8 cellular contexts compared by ENCODE assay signal in the genomic region with DNA sequence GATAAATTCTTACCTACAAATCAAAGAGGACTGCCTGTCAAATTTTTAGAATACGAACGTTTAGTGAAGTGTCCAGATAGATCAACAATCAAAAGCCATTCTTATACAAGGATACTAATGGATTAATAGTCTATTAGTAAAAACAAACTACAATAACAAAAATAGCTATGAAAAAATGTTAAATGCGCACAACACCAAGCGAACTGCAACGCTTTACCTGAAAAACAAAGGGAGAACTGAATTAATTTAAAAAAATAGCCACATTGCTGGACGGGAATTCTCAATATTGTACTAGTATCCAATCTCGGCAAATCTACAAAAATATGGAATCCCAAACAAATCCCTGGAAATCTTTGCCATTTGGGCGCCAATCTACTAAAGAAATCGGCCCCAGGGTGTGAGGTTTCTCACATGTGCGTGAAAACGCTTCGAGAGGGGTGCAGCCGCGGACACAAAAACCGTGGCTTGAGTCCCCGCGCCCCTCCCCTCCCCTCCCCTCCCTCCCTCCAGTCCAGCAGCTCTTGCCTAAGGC. TPM values are rescaled to one million over a fixed set of nuclear protein-coding genes. Genes with fewer than 3 reads are reported as not detected.
A peak's percentile ranks its signal among the peaks of the same experiment; 100 is the strongest.
DNase-seq lines count a peak whose midpoint lies in the region; ATAC-seq and TF ChIP-seq lines count a peak whose summit lies in the region.

No MANE protein-coding gene starts in this region.

- 6 to 8% methylated on average over 12 to 17 of the region's 17 CpGs for WGBS in GM23248 (ENCODE audit: low coverage in 1 of 2, low lambda C conversion rate in 2 of 2, missing lambda C conversion rate in 2 of 2), 2 experiments
- WGBS in SK-N-SH (ENCODE audit: low lambda C conversion rate): 6% methylated on average over 14 of the region's 17 CpGs

- H3K27ac ChIP-seq in GM23248 (peak overlapping the region; percentile 85), SK-N-SH (ENCODE audit: low read depth in 2 of 2, low read length in 1 of 2) (peak overlapping the region; percentile 90 to 97), rectal smooth muscle tissue (ENCODE audit: low read depth, low read length) (peak overlapping the region; percentile 96)

- no peaks in the 10 kb centered on the region for H3K9me3 ChIP-seq in GM23248 (ENCODE audit: low read depth)
- no peaks in the 10 kb centered on the region for H3K9me3 ChIP-seq in SK-N-SH

- H3K4me3 ChIP-seq in GM23248 (peak overlapping the region; percentile 74), SK-N-SH (ENCODE audit: low read depth in 2 of 2, low read length in 1 of 2) (peak overlapping the region; percentile 80 to 82), fibroblast of mammary gland (ENCODE audit: control insufficient read depth, low read depth, low read length) (peak overlapping the region; percentile 88), rectal smooth muscle tissue (ENCODE audit: low read length) (peak overlapping the region; percentile 85)

- H2AFZ ChIP-seq in GM23248: peak overlapping the region; percentile 95
- H2AFZ ChIP-seq in SK-N-SH (ENCODE audit: low read depth): peak overlapping the region; percentile 95

- peaks cover 44% of the 10 kb centered on the region for H3F3A ChIP-seq in GM23248 (ENCODE audit: insufficient read depth)
- peaks cover 20% of the 10 kb centered on the region for H3F3A ChIP-seq in SK-N-SH (replicated peaks; ENCODE audit: insufficient read depth)

- no peak for TF ChIP-seq RAD21 in SK-N-SH (IDR thresholded peaks at IDR 0.05; ENCODE audit: low read length)

- peaks cover 31% of the 10 kb centered on the region for H3K4me1 ChIP-seq in GM23248 (ENCODE audit: insufficient read depth)
- peaks cover 0 to 6% of the 10 kb centered on the region in 2 experiments; a peak in 2 of 4 replicates for H3K4me1 ChIP-seq in SK-N-SH (ENCODE audit: control insufficient read depth in 1 of 2, insufficient read depth in 2 of 2, low read depth in 1 of 2, low read length in 1 of 2)
- peaks cover 2% of the 10 kb centered on the region for H3K4me1 ChIP-seq in rectal smooth muscle tissue (ENCODE audit: control insufficient read depth, insufficient read depth, low read length)

- H3K4me2 ChIP-seq in GM23248 (ENCODE audit: unreplicated experiment): peak overlapping the region; percentile 87
- peak overlapping the region; percentile 81 for H3K4me2 ChIP-seq in SK-N-SH

- in situ Hi-C loops in GM23248 (cut with MboI): no loop called here

- TF ChIP-seq CTCF in SK-N-SH (IDR thresholded peaks at IDR 0.05): no peak
- no peak for TF ChIP-seq CTCF in fibroblast of mammary gland (conservative IDR thresholded peaks at IDR 0.05; ENCODE audit: control insufficient read depth, insufficient read depth, low read depth, low read length)

- ATAC-seq in HG03196 (IDR thresholded peaks at IDR 0.05; ENCODE audit: unreplicated experiment): no peak

- CTCF ChIA-PET in SK-N-SH (lab: Yijun Ruan, JAX): interaction anchor here (0.6 to 1.5 kb wide), 4 partner anchors 87 to 273 kb away, joined by 3 to 4 read pairs (median 3); no protein-coding TSS in a partner anchor

- POLR2A ChIA-PET in SK-N-SH (lab: Yijun Ruan, JAX): interaction anchor here (0.8 kb wide), 1 partner anchor 56 kb away, joined by 3 read pairs; the partner anchor contains the start of gene TRAF5

- H3K27me3 ChIP-seq in GM23248 (replicated peaks; ENCODE audit: insufficient read depth): no peaks in the 10 kb centered on the region
- H3K27me3 ChIP-seq in SK-N-SH (ENCODE audit: insufficient read depth): no peaks in the 10 kb centered on the region
- no peaks in the 10 kb centered on the region for H3K27me3 ChIP-seq in rectal smooth muscle tissue (ENCODE audit: control insufficient read depth, insufficient read depth, low read length)

- H3K9me2 ChIP-seq in GM23248 (ENCODE audit: insufficient read depth) (no peaks in the 10 kb centered on the region), SK-N-SH (no peaks in the 10 kb centered on the region)

- H4K20me1 ChIP-seq in GM23248 (ENCODE audit: insufficient read depth) (no peaks in the 10 kb centered on the region), SK-N-SH (ENCODE audit: insufficient read depth) (no peaks in the 10 kb centered on the region)

- H3K9ac ChIP-seq in GM23248 (peak overlapping the region; percentile 85), SK-N-SH (peak overlapping the region; percentile 89), rectal smooth muscle tissue (ENCODE audit: low read length) (no peak overlapping the region)

- TF ChIP-seq EP300 in SK-N-SH (IDR thresholded peaks at IDR 0.05; ENCODE audit: borderline replicate concordance in 1 of 2, low read depth in 1 of 2, low read length in 1 of 2): 0 out of 4 replicates have a peak, but pooled peaks of 1 of the 2 experiments have one; percentile 3

- no peaks in the 10 kb centered on the region for H3K36me3 ChIP-seq in GM23248 (ENCODE audit: low read depth)
- H3K36me3 ChIP-seq in SK-N-SH (replicated peaks in 1 of 2; ENCODE audit: control insufficient read depth in 1 of 2, insufficient read depth in 2 of 2, low read length in 1 of 2): no peaks in the 10 kb centered on the region
- no peaks in the 10 kb centered on the region for H3K36me3 ChIP-seq in rectal smooth muscle tissue (ENCODE audit: control insufficient read depth, insufficient read depth, low read length)

- H3K79me2 ChIP-seq in GM23248 (ENCODE audit: insufficient read depth) (no peaks in the 10 kb centered on the region), SK-N-SH (ENCODE audit: insufficient read depth) (0 out of 2 replicates have a peak, but pooled peaks cover 12% of the 10 kb centered on the region)

- DNase-seq in GM23248 (no peak), SK-N-SH (no peak), fibroblast of mammary gland (ENCODE audit: low read depth) (no peak), C1 segment of cervical spinal cord (lab: John Stamatoyannopoulos, UW) (no peak)
- DNase-seq in stimulated activated CD4-positive, alpha-beta T cell treated with anti-CD3 and anti-CD28 coated beads, Interleukin-12 subunit alpha, Interleukin-12 subunit beta, amount 100 ng/mL, for 4 hours: no peak
- DNase-seq in effector CD8-positive, alpha-beta T cell (lab: John Stamatoyannopoulos, UW): no peak

TF ChIP-seq in SK-N-SH, 30 proteins besides CTCF, POLR2A, EP300 and RAD21:
- TF ChIP-seq TAF1 (IDR thresholded peaks at IDR 0.05; ENCODE audit: borderline replicate concordance, low read depth, low read length) (no peak), MEF2A (IDR thresholded peaks at IDR 0.05; ENCODE audit: borderline replicate concordance, low read depth) (no peak), POLR2AphosphoS5 (IDR thresholded peaks at IDR 0.05; ENCODE audit: low read depth, low read length) (no peak), ELF1 (IDR thresholded peaks at IDR 0.05) (no peak), GATA2 (CRISPR knock-in tag; IDR thresholded peaks at IDR 0.05) (no peak), MAX (IDR thresholded peaks at IDR 0.05; ENCODE audit: low read depth) (no peak; the same call in 1 of the 2 replicates)

RNA-seq across cellular contexts. Expression of gene TRAF5, which starts 55.6 kb away (rescaled TPM):
- total RNA-seq in GM23248 (2014; rRNA removed; shearing (Covaris generic)): 7.7 and 9.9 TPM in 2 replicates
- 5.7 and 6.3 TPM in 2 replicates for polyA plus RNA-seq in GM23248 (2016; fragmentation: Nextera tagmentation; extraction: Ambion mirVana)
- 7.6 and 10.5 TPM in 2 replicates for polyA plus RNA-seq in SK-N-SH (2012; rRNA removed)
- 5.1 and 5.4 TPM in 2 replicates for polyA plus RNA-seq in SK-N-SH (2012; cell fraction: cytosol; rRNA removed)
- polyA plus RNA-seq in SK-N-SH (2012; cell fraction: nucleus; rRNA removed): 34.5 and 45.6 TPM in 2 replicates
